8 cellular contexts compared by ENCODE assay signal in the genomic region with DNA sequence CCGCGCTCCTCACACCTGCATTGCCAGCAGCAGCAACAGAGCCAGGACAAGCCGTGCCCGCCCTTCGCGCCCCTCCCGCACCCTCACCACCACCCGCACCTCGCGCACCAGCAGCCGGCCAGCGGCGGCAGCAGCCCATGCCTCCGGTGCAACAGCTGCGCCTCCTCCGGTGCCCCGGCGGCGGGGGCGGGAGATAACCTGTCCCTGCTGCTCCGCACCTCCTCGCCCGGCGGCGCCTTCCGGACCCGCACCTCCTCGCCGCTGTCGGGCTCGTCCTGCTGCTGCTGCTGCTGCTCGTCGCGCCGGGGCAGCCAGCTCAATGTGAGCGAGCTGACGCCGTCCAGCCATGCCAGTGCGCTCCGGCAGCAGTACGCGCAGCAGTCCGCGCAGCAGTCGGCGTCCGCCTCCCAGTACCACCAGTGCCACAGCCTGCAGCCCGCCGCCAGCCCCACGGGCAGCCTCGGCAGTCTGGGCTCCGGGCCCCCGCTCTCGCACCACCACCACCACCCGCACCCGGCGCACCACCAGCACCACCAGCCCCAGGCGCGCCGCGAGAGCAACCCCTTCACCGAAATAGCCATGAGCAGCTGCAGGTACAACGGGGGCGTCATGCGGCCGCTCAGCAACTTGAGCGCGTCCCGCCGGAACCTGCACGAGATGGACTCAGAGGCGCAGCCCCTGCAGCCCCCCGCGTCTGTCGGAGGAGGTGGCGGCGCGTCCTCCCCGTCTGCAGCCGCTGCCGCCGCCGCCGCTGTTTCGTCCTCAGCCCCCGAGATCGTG. TPM values are rescaled to one million over a fixed set of nuclear protein-coding genes. Genes with fewer than 3 reads are reported as not detected.
DNase-seq lines count a peak whose midpoint lies in the region; ATAC-seq and TF ChIP-seq lines count a peak whose summit lies in the region.

No MANE protein-coding gene starts in this region.

- no peak for TF ChIP-seq EP300 in Ishikawa (IDR thresholded peaks at IDR 0.05; ENCODE audit: borderline replicate concordance)

- in situ Hi-C loops in G401 (cut with HindIII; ENCODE audit: low sequenced_read_pairs), result no loop called here

- H3K36me3 ChIP-seq in mesodermal cell (ENCODE audit: control insufficient read depth, insufficient read depth, low read length), result no peaks in the 10 kb centered on the region

- ATAC-seq in GM19467 (IDR thresholded peaks at IDR 0.05; ENCODE audit: unreplicated experiment) (peak; percentile 25), GM21737 (IDR thresholded peaks at IDR 0.05; ENCODE audit: unreplicated experiment) (no peak)

- no peak for TF ChIP-seq RAD21 in Ishikawa (IDR thresholded peaks at IDR 0.05; ENCODE audit: low read depth)

- DNase-seq in EH (ENCODE audit: low read depth) (peak; percentile 59), dermis microvascular lymphatic vessel endothelial cell (ENCODE audit: low read depth in 2 of 2) (peak; percentile 22 to 52), G401 (ENCODE audit: low spot score) (no peak), NCI-H226 (no peak)

- no peak overlapping the region for H3K27ac ChIP-seq in mesodermal cell (ENCODE audit: low read depth, low read length, severe bottlenecking)

- WGBS in mesodermal cell (ENCODE audit: insufficient coverage in 2 of 2), 2 experiments, result 0% methylated on average over 59 to 61 of the region's 87 CpGs

- peak overlapping the region; percentile 73 for H3K4me3 ChIP-seq in mesodermal cell (ENCODE audit: extremely low read depth, insufficient read depth, low read length, poor library complexity, severe bottlenecking)

- no peaks in the 10 kb centered on the region for H3K4me1 ChIP-seq in mesodermal cell (ENCODE audit: control insufficient read depth, insufficient read depth, low read length, poor library complexity, severe bottlenecking)

- no peaks in the 10 kb centered on the region for H3K9me3 ChIP-seq in mesodermal cell (ENCODE audit: control insufficient read depth, low read length)

TF ChIP-seq in Ishikawa, 13 proteins besides CTCF, POLR2A, EP300 and RAD21:
- TF ChIP-seq EGR1 (IDR thresholded peaks at IDR 0.05) (0 out of 2 replicates have a peak, but pooled peaks have one; percentile 25), TEAD4 (IDR thresholded peaks at IDR 0.05) (no peak), REST (IDR thresholded peaks at IDR 0.05; ENCODE audit: low read depth) (no peak), YY1 (IDR thresholded peaks at IDR 0.05; ENCODE audit: low read depth) (no peak), CEBPB (IDR thresholded peaks at IDR 0.05) (no peak), TCF12 (IDR thresholded peaks at IDR 0.05; ENCODE audit: low read depth) (no peak), ZBTB7A (IDR thresholded peaks at IDR 0.05; ENCODE audit: low read depth) (no peak)
TF ChIP-seq in Ishikawa: peak in this region for 1.

RNA-seq across cellular contexts. Expression of gene KCNN2, which starts 0.5 kb away (rescaled TPM):
- 1.8 and 3.4 TPM in 2 replicates for total RNA-seq in dermis microvascular lymphatic vessel endothelial cell
- polyA plus RNA-seq in mesodermal cell (2013, experiment 1 of 2), result 24.5 TPM
- 27.4 TPM for polyA plus RNA-seq in mesodermal cell (2013, experiment 2 of 2)
- total RNA-seq in G401 (2014; rRNA removed; shearing (Covaris generic)), result not detected in 2 replicates

Comparison
In these comparisons a context has a peak if more than half of its experiments do, and no peak if none do; other contexts are left out.
1. DNase-seq: peak in EH (single experiment) and dermis microvascular lymphatic vessel endothelial cell (2 of 2); none in G401 (single experiment) and NCI-H226 (single experiment).